ENCODE assay signal across 1 cellular context in the genomic region with DNA sequence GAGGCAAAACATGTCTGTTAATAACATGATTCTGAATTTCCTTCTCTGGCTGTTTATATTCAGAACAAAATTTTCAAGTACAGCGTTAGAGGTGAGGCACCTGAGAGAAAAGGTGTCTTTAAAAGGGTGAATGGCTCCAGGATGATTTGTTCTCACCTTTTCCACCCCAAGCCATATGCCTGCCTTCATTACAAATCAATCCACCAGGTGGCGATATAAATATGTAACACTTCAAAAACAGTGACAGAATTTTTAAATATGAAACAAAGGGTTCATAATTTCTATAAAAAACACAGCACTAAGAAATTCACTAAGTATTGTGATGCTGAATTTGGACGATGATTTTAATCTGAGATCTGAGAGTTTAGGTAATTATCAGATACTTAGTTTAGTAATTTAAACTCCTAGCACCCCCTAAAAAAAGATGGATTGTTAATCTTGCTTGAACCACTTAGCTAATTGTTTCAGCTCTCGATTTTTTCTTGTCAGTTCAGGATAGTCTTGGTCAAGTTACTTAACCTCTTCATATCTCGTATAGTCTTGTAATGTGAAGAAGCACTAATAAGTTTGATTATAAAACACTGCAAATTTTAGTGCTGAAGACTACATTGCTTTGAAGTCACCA.
TF ChIP-seq lines count a peak whose summit lies in the region.

No MANE protein-coding gene starts in this region.

TF ChIP-seq in K562, 482 proteins besides CTCF, POLR2A, EP300 and RAD21 (continued from another document):
- TF ChIP-seq, protein P1, sequence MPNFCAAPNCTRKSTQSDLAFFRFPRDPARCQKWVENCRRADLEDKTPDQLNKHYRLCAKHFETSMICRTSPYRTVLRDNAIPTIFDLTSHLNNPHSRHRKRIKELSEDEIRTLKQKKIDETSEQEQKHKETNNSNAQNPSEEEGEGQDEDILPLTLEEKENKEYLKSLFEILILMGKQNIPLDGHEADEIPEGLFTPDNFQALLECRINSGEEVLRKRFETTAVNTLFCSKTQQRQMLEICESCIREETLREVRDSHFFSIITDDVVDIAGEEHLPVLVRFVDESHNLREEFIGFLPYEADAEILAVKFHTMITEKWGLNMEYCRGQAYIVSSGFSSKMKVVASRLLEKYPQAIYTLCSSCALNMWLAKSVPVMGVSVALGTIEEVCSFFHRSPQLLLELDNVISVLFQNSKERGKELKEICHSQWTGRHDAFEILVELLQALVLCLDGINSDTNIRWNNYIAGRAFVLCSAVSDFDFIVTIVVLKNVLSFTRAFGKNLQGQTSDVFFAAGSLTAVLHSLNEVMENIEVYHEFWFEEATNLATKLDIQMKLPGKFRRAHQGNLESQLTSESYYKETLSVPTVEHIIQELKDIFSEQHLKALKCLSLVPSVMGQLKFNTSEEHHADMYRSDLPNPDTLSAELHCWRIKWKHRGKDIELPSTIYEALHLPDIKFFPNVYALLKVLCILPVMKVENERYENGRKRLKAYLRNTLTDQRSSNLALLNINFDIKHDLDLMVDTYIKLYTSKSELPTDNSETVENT (CRISPR knock-in tag; IDR thresholded peaks at IDR 0.05) = no peak
- no peak for TF ChIP-seq KLF1 (tag; IDR thresholded peaks at IDR 0.05)
- no peak for TF ChIP-seq TEAD4 (IDR thresholded peaks at IDR 0.05; ENCODE audit: low read length)
- no peak for TF ChIP-seq TEAD4 (CRISPR knock-in tag; IDR thresholded peaks at IDR 0.05; ENCODE audit: borderline replicate concordance)
- TF ChIP-seq ETV5 (CRISPR knock-in tag; IDR thresholded peaks at IDR 0.05; ENCODE audit: low read depth) = no peak
